In genomic region chr6:31540640-31541039, GRCh38 we compare ENCODE assay signal across 9 cellular contexts. TPM values are rescaled to one million over a fixed set of nuclear protein-coding genes. Genes with fewer than 3 reads are reported as not detected.
DNase-seq lines count a peak whose midpoint lies in the region; ATAC-seq and TF ChIP-seq lines count a peak whose summit lies in the region.
"Had no signal": no experiment of that assay in that cellular context is flagged by ENCODE, and none has a peak within 500 bp of the region (broad histone marks: within the 10 kb centered on the region; RNA-seq: fewer than 3 reads in every experiment).

No MANE protein-coding gene starts in this region.

- no peak for TF ChIP-seq POLR2A in gastroesophageal sphincter (IDR thresholded peaks at IDR 0.05)

- no peaks in the 10 kb centered on the region for H3K9me2 ChIP-seq in GM23248 (ENCODE audit: insufficient read depth)

- peak overlapping the region; percentile 91 for H3K4me2 ChIP-seq in GM23248 (ENCODE audit: unreplicated experiment)

- in situ Hi-C loops in GM23248 (cut with MboI) = loop anchor here (5.0 kb wide), 1 partner anchor 62 kb away; no protein-coding TSS in a partner anchor

- WGBS in GM23248 (ENCODE audit: low coverage in 1 of 2, low lambda C conversion rate in 2 of 2, missing lambda C conversion rate in 2 of 2), 2 experiments = 1 to 2% methylated on average over 4 of the region's 4 CpGs
- 12 to 17% methylated on average over 2 to 4 of the region's 4 CpGs for WGBS in gastroesophageal sphincter (ENCODE audit: low coverage in 1 of 2), 2 donors

- no peak for ATAC-seq in gastroesophageal sphincter

- no peaks in the 10 kb centered on the region for H3K9me3 ChIP-seq in GM23248 (ENCODE audit: low read depth)
- H3K9me3 ChIP-seq in gastroesophageal sphincter = no peaks in the 10 kb centered on the region

- peaks cover 44% of the 10 kb centered on the region for H3K36me3 ChIP-seq in GM23248 (ENCODE audit: low read depth)
- H3K36me3 ChIP-seq in gastroesophageal sphincter = peaks cover 7 to 48% of the 10 kb centered on the region in 2 donors

- peak overlapping the region; percentile 98 for H3K9ac ChIP-seq in GM23248

- H3K27ac ChIP-seq in GM23248 (peak overlapping the region; percentile 96), gastroesophageal sphincter (peak overlapping the region; percentile 83 to 96 (median 94))

- peaks cover 19% of the 10 kb centered on the region for H3K4me1 ChIP-seq in GM23248 (ENCODE audit: insufficient read depth)
- peaks cover 9 to 64% (median 24%) of the 10 kb centered on the region in 3 donors for H3K4me1 ChIP-seq in gastroesophageal sphincter

- H3K4me3 ChIP-seq in GM23248 = peak overlapping the region; percentile 96
- H3K4me3 ChIP-seq in WI38 (ENCODE audit: low read depth, low read length) = peak overlapping the region; percentile 81
- H3K4me3 ChIP-seq in gastroesophageal sphincter = peak overlapping the region; percentile 76 to 92
- peak overlapping the region; percentile 66 for H3K4me3 ChIP-seq in skeletal muscle cell (ENCODE audit: low read depth, low read length)

- TF ChIP-seq CTCF in WI38 (IDR thresholded peaks at IDR 0.05; ENCODE audit: low read depth, low read length) = no peak
- no peak for TF ChIP-seq CTCF in gastroesophageal sphincter (IDR thresholded peaks at IDR 0.05)

- DNase-seq in GM23248 (no peak), skeletal muscle cell (ENCODE audit: low read depth) (no peak), NCI-H146 treated with DMSO at 0.1 percent for 48 hours (lab: John Stamatoyannopoulos, UW; ENCODE audit: unreplicated experiment) (no peak), UCSD-AML1 (lab: John Stamatoyannopoulos, UW; ENCODE audit: unreplicated experiment) (no peak), DMS 273 treated with DMSO at 0.1 percent for 48 hours (lab: John Stamatoyannopoulos, UW) (no peak), DMS53 (lab: John Stamatoyannopoulos, UW) (no peak)

- TF ChIP-seq EP300 in gastroesophageal sphincter (IDR thresholded peaks at IDR 0.05) = no peak

- H2AFZ ChIP-seq in GM23248 = no peak overlapping the region

- peaks cover 32% of the 10 kb centered on the region for H4K20me1 ChIP-seq in GM23248 (ENCODE audit: insufficient read depth)

- H3K79me2 ChIP-seq in GM23248 (ENCODE audit: insufficient read depth) = peaks cover 76% of the 10 kb centered on the region

- H3F3A ChIP-seq in GM23248 (ENCODE audit: insufficient read depth) = peaks cover 23% of the 10 kb centered on the region

- H3K27me3 ChIP-seq in GM23248 (replicated peaks; ENCODE audit: insufficient read depth) = no peaks in the 10 kb centered on the region
- H3K27me3 ChIP-seq in gastroesophageal sphincter = no peaks in the 10 kb centered on the region

RNA-seq across cellular contexts. Expression of gene DDX39B, which starts 1.2 kb away (rescaled TPM):
- total RNA-seq in GM23248 (2014; rRNA removed; shearing (Covaris generic)) = 319 and 415 TPM in 2 replicates
- 197 and 204 TPM in 2 replicates for polyA plus RNA-seq in GM23248 (2016; fragmentation: Nextera tagmentation; extraction: Ambion mirVana)
- 100 to 1,000 TPM; 125 to 327 (median 217) TPM for total RNA-seq in gastroesophageal sphincter

RNA-seq across cellular contexts. Expression of gene ATP6V1G2, which starts 5.8 kb away (rescaled TPM):
- total RNA-seq in GM23248 (2014; rRNA removed; shearing (Covaris generic)) = 0.89 and 1.8 TPM in 2 replicates
- polyA plus RNA-seq in GM23248 (2016; fragmentation: Nextera tagmentation; extraction: Ambion mirVana) = 2.8 and 3.5 TPM in 2 replicates
- total RNA-seq in gastroesophageal sphincter = 1 to 10 TPM; 1.3 to 5.7 (median 2.9) TPM

RNA-seq across cellular contexts. Expression of gene NFKBIL1, which starts 6.8 kb away (rescaled TPM):
- 20.4 and 22.9 TPM in 2 replicates for total RNA-seq in GM23248 (2014; rRNA removed; shearing (Covaris generic))
- 12.3 and 15.0 TPM in 2 replicates for polyA plus RNA-seq in GM23248 (2016; fragmentation: Nextera tagmentation; extraction: Ambion mirVana)
- total RNA-seq in gastroesophageal sphincter = 10 to 100 TPM; 21.3 to 44.2 (median 28.5) TPM

RNA-seq across cellular contexts. Expression of gene MCCD1, which starts 11.9 kb away (rescaled TPM):
- total RNA-seq in GM23248 (2014; rRNA removed; shearing (Covaris generic)) = not detected in 2 replicates
- polyA plus RNA-seq in GM23248 (2016; fragmentation: Nextera tagmentation; extraction: Ambion mirVana) = not detected in 2 replicates
- total RNA-seq in gastroesophageal sphincter = not detected
- total RNA-seq: sciatic nerve had no signal

RNA-seq across cellular contexts. Expression of gene LTA, which starts 31.4 kb away (rescaled TPM):
- total RNA-seq in GM23248 (2014; rRNA removed; shearing (Covaris generic)) = not detected in 2 replicates
- not detected in 2 replicates for polyA plus RNA-seq in GM23248 (2016; fragmentation: Nextera tagmentation; extraction: Ambion mirVana)
- total RNA-seq in gastroesophageal sphincter = not detected
